In the genomic region with DNA sequence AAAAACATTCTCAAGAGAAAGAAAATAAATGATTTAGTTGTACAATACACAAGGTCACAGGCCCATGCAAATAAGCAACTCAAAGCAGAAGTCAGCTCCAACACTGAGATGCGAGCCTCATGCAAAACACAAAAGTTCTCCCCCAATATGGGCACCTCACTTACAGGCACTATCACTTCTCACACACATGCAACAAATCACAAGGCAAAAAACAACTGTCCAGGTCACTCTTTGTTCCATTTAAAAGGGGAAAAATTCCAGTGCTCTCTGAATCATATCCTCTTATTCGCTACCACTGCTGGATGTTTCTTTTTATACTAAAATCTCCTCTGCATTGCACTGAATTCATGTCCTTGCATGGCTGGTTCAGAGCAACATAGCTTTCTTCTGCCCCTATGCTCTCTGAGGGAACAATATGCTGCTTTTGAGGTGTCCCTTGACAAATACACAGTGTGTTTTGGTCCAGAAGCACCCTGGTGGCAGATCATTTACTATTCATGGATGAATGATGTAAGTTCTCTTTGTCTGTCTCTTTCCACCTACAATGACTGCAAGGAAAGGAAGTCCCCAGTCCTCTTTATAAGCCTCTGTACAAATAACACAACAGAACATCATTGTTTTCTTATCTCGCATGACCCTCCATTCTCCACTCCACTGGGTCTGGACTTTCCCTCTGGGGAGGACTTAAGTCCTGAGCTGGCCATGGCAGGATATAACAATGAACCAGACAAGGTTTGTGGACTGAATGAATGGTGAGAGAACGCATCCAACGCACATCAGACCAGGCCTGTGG, we compare ENCODE assay signal across 8 cellular contexts.
DNase-seq lines count a peak whose midpoint lies in the region; ATAC-seq and TF ChIP-seq lines count a peak whose summit lies in the region.

No MANE protein-coding gene starts in this region.

- no peaks in the 10 kb centered on the region for H3K27me3 Mint-ChIP-seq in IgD-negative memory B cell

- DNase-seq in GM13976 (ENCODE audit: low spot score) (peak; percentile 34), islet precursor cell (peak; percentile 66), C1 segment of cervical spinal cord (lab: John Stamatoyannopoulos, UW) (no peak), iPS-NIHi11 (ENCODE audit: low spot score) (no peak), nucleus accumbens (lab: John Stamatoyannopoulos, UW) (no peak)
- DNase-seq in activated CD4-positive, alpha-beta T cell treated with anti-CD3 and anti-CD28 coated beads, Interleukin-2, amount 50 U/mL, for 48 hours = no peak

- H3K4me3 Mint-ChIP-seq in IgD-negative memory B cell = peak overlapping the region; percentile 10 to 70 (median 41)

- TF ChIP-seq CTCF in GM13976 (IDR thresholded peaks at IDR 0.05; ENCODE audit: borderline replicate concordance, control extremely low read depth, extremely low read depth, insufficient read depth, missing control alignments) = no peak

- H3K27ac Mint-ChIP-seq in IgD-negative memory B cell = peak overlapping the region; percentile 60 to 97 (median 96)

- ATAC-seq in GM21723 (IDR thresholded peaks at IDR 0.05; ENCODE audit: unreplicated experiment) = peak; percentile 58

- peaks cover 47 to 49% (median 48%) of the 10 kb centered on the region in 3 donors for H3K4me1 Mint-ChIP-seq in IgD-negative memory B cell

- H3K9me3 Mint-ChIP-seq in IgD-negative memory B cell = no peaks in the 10 kb centered on the region

- peaks cover 3% of the 10 kb centered on the region for H3K36me3 Mint-ChIP-seq in IgD-negative memory B cell

- in situ Hi-C loops in GM13976 (cut with MboI; ENCODE audit: low sequenced_read_pairs, unreplicated experiment) = no loop called here

Comparison
In these comparisons a context has a peak if more than half of its experiments do, and no peak if none do; other contexts are left out.
1. DNase-seq: peak in GM13976 (single experiment) and islet precursor cell (single experiment); none in C1 segment of cervical spinal cord (0 of 14), iPS-NIHi11 (single experiment), nucleus accumbens (0 of 56) and activated CD4-positive, alpha-beta T cell treated with anti-CD3 and anti-CD28 coated beads, Interleukin-2, amount 50 U/mL, for 48 hours (0 of 2).